8 cellular contexts compared by ENCODE assay signal in genomic region chr1:201696217-201696761, GRCh38.
DNase-seq lines count a peak whose midpoint lies in the region; ATAC-seq, FAIRE-seq and TF ChIP-seq lines count a peak whose summit lies in the region.

No MANE protein-coding gene starts in this region.

- H3K36me3 ChIP-seq in mammary epithelial cell (ENCODE audit: insufficient read depth, low read length): no peaks in the 10 kb centered on the region
- H3K36me3 ChIP-seq in left lung: no peaks in the 10 kb centered on the region
- no peaks in the 10 kb centered on the region for H3K36me3 ChIP-seq in thyroid gland

- H3K27ac ChIP-seq in mammary epithelial cell (ENCODE audit: insufficient read depth, low read depth, low read length) (peak overlapping the region; percentile 10), left lung (no peak overlapping the region), thyroid gland (peak overlapping the region; percentile 74 to 82 (median 78))

- H3K4me3 Mint-ChIP-seq in activated CD8-positive, alpha-beta T cell treated with anti-CD3 and anti-CD28 coated beads, Interleukin-2, amount 10 ng/mL, durations not matched to agents 7 days and 5 days: no peak overlapping the region

- no TSS peak for BruUV-seq in mammary epithelial cell (replicated peaks; lab: Mats Ljungman, UMichigan)

- no peaks in the 10 kb centered on the region for H3K4me1 Mint-ChIP-seq in activated CD8-positive, alpha-beta T cell treated with anti-CD3 and anti-CD28 coated beads, Interleukin-2, amount 10 ng/mL, durations not matched to agents 7 days and 5 days (ENCODE audit: low read depth)

- ATAC-seq in left lung: peak; percentile 67
- no peak for ATAC-seq in activated CD8-positive, alpha-beta T cell treated with anti-CD3 and anti-CD28 coated beads, Interleukin-2, amount 10 ng/mL, durations not matched to agents 7 days and 5 days

- H3K4me1 ChIP-seq in mammary epithelial cell (ENCODE audit: insufficient read depth, low read length) (peaks cover 15% of the 10 kb centered on the region), left lung (no peaks in the 10 kb centered on the region), thyroid gland (peaks cover 8 to 53% of the 10 kb centered on the region in 2 donors)

- H3K4me3 ChIP-seq in mammary epithelial cell (replicated peaks in 1 of 3; ENCODE audit: insufficient read depth in 1 of 3, low read depth in 2 of 3, low read length in 3 of 3): no peak overlapping the region
- no peak overlapping the region for H3K4me3 ChIP-seq in left lung
- no peak overlapping the region for H3K4me3 ChIP-seq in thyroid gland (replicated peaks in 1 of 3)

- H3K9me3 Mint-ChIP-seq in activated CD8-positive, alpha-beta T cell treated with anti-CD3 and anti-CD28 coated beads, Interleukin-2, amount 10 ng/mL, durations not matched to agents 7 days and 5 days (ENCODE audit: insufficient read depth): no peaks in the 10 kb centered on the region

- H3K27ac Mint-ChIP-seq in activated CD8-positive, alpha-beta T cell treated with anti-CD3 and anti-CD28 coated beads, Interleukin-2, amount 10 ng/mL, durations not matched to agents 7 days and 5 days: no peak overlapping the region

- H3K27me3 ChIP-seq in mammary epithelial cell (ENCODE audit: insufficient read depth, low read length) (no peaks in the 10 kb centered on the region), left lung (no peaks in the 10 kb centered on the region), thyroid gland (no peaks in the 10 kb centered on the region)

- no peaks in the 10 kb centered on the region for H3K36me3 Mint-ChIP-seq in activated CD8-positive, alpha-beta T cell treated with anti-CD3 and anti-CD28 coated beads, Interleukin-2, amount 10 ng/mL, durations not matched to agents 7 days and 5 days (ENCODE audit: low read depth)

- POLR2A ChIA-PET in activated CD8-positive, alpha-beta T cell treated with anti-CD3 and anti-CD28 coated beads, Interleukin-2, amount 10 ng/mL, durations not matched to agents 7 days and 5 days (lab: Charles Lee): interaction anchor here (0.7 kb wide), 1 partner anchor 17 kb away, joined by 3 read pairs; no protein-coding TSS in a partner anchor

- WGBS in mammary epithelial cell (ENCODE audit: low coverage, missing lambda C conversion rate): 11% methylated on average over 8 of the region's 13 CpGs
- WGBS in thyroid gland, 2 donors: 21 to 32% methylated on average over 13 of the region's 13 CpGs

- peak in 1 of 2 donors; percentile 54 for TF ChIP-seq POLR2A in thyroid gland (IDR thresholded peaks at IDR 0.05)

- no peak overlapping the region for H3K9ac ChIP-seq in mammary epithelial cell (ENCODE audit: insufficient read depth, low read length)

- intact Hi-C loops in mammary epithelial cell (cut with micrococcal nuclease) (no loop called here), left lung (cut with DNase I) (no loop called here), thyroid gland (cut with DNase I) (no loop called here)

- peak overlapping the region; percentile 53 for H3K4me2 ChIP-seq in mammary epithelial cell (ENCODE audit: insufficient read depth, low read depth, low read length)

- dilution Hi-C loops in mammary epithelial cell (cut with HindIII; ENCODE audit: low sequenced_read_pairs): no loop called here

- in situ Hi-C loops in mammary epithelial cell (cut with MboI; ENCODE audit: low sequenced_read_pairs in 2 of 2) (no loop called here), GM13976 (cut with MboI; ENCODE audit: low sequenced_read_pairs, unreplicated experiment) (loop anchor here (10.0 kb wide), 1 partner anchor 131 kb away; no protein-coding TSS in a partner anchor)

- H3K27me3 Mint-ChIP-seq in activated CD8-positive, alpha-beta T cell treated with anti-CD3 and anti-CD28 coated beads, Interleukin-2, amount 10 ng/mL, durations not matched to agents 7 days and 5 days (ENCODE audit: low read depth): peaks cover 3% of the 10 kb centered on the region

- H3K79me2 ChIP-seq in mammary epithelial cell (ENCODE audit: insufficient read depth, low read length): no peaks in the 10 kb centered on the region

- no peaks in the 10 kb centered on the region for H3K9me3 ChIP-seq in mammary epithelial cell (replicated peaks; ENCODE audit: insufficient read depth, low read length)
- H3K9me3 ChIP-seq in left lung: no peaks in the 10 kb centered on the region
- no peaks in the 10 kb centered on the region for H3K9me3 ChIP-seq in thyroid gland

- CTCF ChIA-PET in mammary epithelial cell (lab: Charles Lee; ENCODE audit: low non-redundant PET): no interaction called here
- CTCF ChIA-PET in activated CD8-positive, alpha-beta T cell treated with anti-CD3 and anti-CD28 coated beads, Interleukin-2, amount 10 ng/mL, durations not matched to agents 7 days and 5 days (lab: Charles Lee): interaction anchor here (1.2 kb wide), 1 partner anchor 11 kb away, joined by 3 read pairs; no protein-coding TSS in a partner anchor

- TF ChIP-seq CTCF in mammary epithelial cell (conservative IDR thresholded peaks at IDR 0.05 in 1 of 2, IDR thresholded peaks at IDR 0.05 in 1 of 2; ENCODE audit: extremely low read depth in 1 of 2, insufficient read depth in 1 of 2, low read depth in 1 of 2, low read length in 2 of 2) (peak in 1 of 2 donors; percentile 16), left lung (IDR thresholded peaks at IDR 0.05) (no peak), thyroid gland (IDR thresholded peaks at IDR 0.05) (peak in 2 of 6 experiments; percentile 10 to 11), GM13976 (IDR thresholded peaks at IDR 0.05; ENCODE audit: borderline replicate concordance, control extremely low read depth, extremely low read depth, insufficient read depth, missing control alignments) (no peak)

- FAIRE-seq in HTR-8/SVneo (lab: Jason Lieb, UNC): no peak

- H2AFZ ChIP-seq in mammary epithelial cell (ENCODE audit: low read depth, low read length): peak overlapping the region; percentile 77

- DNase-seq in HTR-8/SVneo (ENCODE audit: insufficient read length, low spot score) (peak; percentile 46), mammary epithelial cell (peak; percentile 76), left lung (no peak), thyroid gland (peak; percentile 97 to 98), GM13976 (ENCODE audit: low spot score) (no peak), SHP77 (lab: John Stamatoyannopoulos, UW) (no peak), NCI-H1436 (lab: John Stamatoyannopoulos, UW) (no peak)
- no peak for DNase-seq in activated CD8-positive, alpha-beta T cell treated with anti-CD3 and anti-CD28 coated beads, Interleukin-2, amount 10 ng/mL, durations not matched to agents 7 days and 5 days

- no peaks in the 10 kb centered on the region for H4K20me1 ChIP-seq in mammary epithelial cell (ENCODE audit: insufficient read depth, low read length)

Comparison
In these comparisons a context has a peak if more than half of its experiments do, and no peak if none do; other contexts are left out.
1. DNase-seq: peak in HTR-8/SVneo (single experiment), mammary epithelial cell (single experiment) and thyroid gland (2 of 2); none in left lung (0 of 2), GM13976 (single experiment), SHP77 (0 of 2), activated CD8-positive, alpha-beta T cell treated with anti-CD3 and anti-CD28 coated beads, Interleukin-2, amount 10 ng/mL, durations not matched to agents 7 days and 5 days (single experiment) and NCI-H1436 (single experiment).
2. H3K27ac ChIP-seq: peak in mammary epithelial cell (single experiment) and thyroid gland (3 of 3); none in left lung (0 of 2).